9 cellular contexts compared by ENCODE assay signal in the genomic region with DNA sequence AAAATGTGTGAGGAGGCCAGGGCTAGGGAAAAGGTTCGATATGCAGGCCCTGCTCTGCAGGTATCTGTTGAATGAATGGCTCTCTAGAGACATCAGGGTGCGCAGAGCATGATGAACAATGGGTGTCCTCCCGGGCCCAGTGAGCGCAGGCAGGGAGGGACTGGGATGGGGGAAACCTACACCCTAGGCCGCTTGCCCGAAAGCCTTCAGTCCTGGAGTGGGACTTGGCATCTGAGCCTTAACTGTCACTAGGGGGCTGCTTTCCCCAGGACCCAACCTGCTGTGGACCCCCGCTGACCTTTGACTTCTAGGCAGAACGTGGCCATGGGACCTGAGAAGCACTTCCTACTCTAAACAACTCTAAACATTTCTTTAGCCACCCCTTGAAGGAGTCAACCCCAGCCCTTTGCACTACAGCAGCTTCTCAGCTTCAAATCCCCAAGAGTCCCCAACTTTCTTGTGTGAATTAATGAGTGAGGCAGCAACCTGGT. TPM values are rescaled to one million over a fixed set of nuclear protein-coding genes. Genes with fewer than 3 reads are reported as not detected.
DNase-seq lines count a peak whose midpoint lies in the region; ATAC-seq and TF ChIP-seq lines count a peak whose summit lies in the region.
"Had no signal": no experiment of that assay in that cellular context is flagged by ENCODE, and none has a peak within 500 bp of the region (broad histone marks: within the 10 kb centered on the region; RNA-seq: fewer than 3 reads in every experiment).

No MANE protein-coding gene starts in this region.

- TF ChIP-seq CTCF in brain (conservative IDR thresholded peaks at IDR 0.05) (no peak), lower lobe of right lung (IDR thresholded peaks at IDR 0.05) (no peak), thyroid gland (IDR thresholded peaks at IDR 0.05) (no peak), OCI-LY7 (conservative IDR thresholded peaks at IDR 0.05; ENCODE audit: low read length) (no peak)

- H3K27me3 ChIP-seq in lower lobe of right lung (ENCODE audit: low read depth) (no peaks in the 10 kb centered on the region), thyroid gland (no peaks in the 10 kb centered on the region)

- 41 to 45% methylated on average over 7 to 8 of the region's 8 CpGs for WGBS in thyroid gland, 2 donors

- H3K36me3 Mint-ChIP-seq in activated T-cell treated with anti-CD3 and anti-CD28 coated beads, Interleukin-2, amount 50 U/mL, for 4 hours (ENCODE audit: insufficient read depth), result no peaks in the 10 kb centered on the region
- no peaks in the 10 kb centered on the region for H3K36me3 Mint-ChIP-seq in brain

- H4K20me1 ChIP-seq in OCI-LY7 (ENCODE audit: insufficient read depth, low read length), result no peaks in the 10 kb centered on the region

- H3K9me3 Mint-ChIP-seq in activated T-cell treated with anti-CD3 and anti-CD28 coated beads, Interleukin-2, amount 50 U/mL, for 4 hours, result no peaks in the 10 kb centered on the region
- H3K9me3 Mint-ChIP-seq in brain, result no peaks in the 10 kb centered on the region

- no peaks in the 10 kb centered on the region for H3K27me3 Mint-ChIP-seq in activated T-cell treated with anti-CD3 and anti-CD28 coated beads, Interleukin-2, amount 50 U/mL, for 4 hours (ENCODE audit: low read depth)
- H3K27me3 Mint-ChIP-seq in brain, result peaks cover 11% of the 10 kb centered on the region

- no peak for ATAC-seq in activated T-cell treated with anti-CD3 and anti-CD28 coated beads, Interleukin-2, amount 50 U/mL, for 4 hours
- ATAC-seq in lower lobe of right lung, result no peak

- peak overlapping the region; percentile 79 for H3K4me3 ChIP-seq in lower lobe of right lung
- H3K4me3 ChIP-seq in thyroid gland (replicated peaks in 1 of 3), result peak overlapping the region in 1 of 3 donors; percentile 63
- H3K4me3 ChIP-seq in OCI-LY7 (ENCODE audit: low read depth, low read length, poor library complexity, severe bottlenecking), result no peak overlapping the region

- CTCF ChIA-PET in OCI-LY7 (lab: Charles Lee; ENCODE audit: unreplicated experiment), result interaction anchor here (0.7 kb wide), 1 partner anchor 169 kb away, joined by 3 read pairs; no protein-coding TSS in a partner anchor

- H3K4me2 ChIP-seq in OCI-LY7 (ENCODE audit: low read length), result no peak overlapping the region

- TF ChIP-seq POLR2A in thyroid gland (IDR thresholded peaks at IDR 0.05), result no peak

- no TSS peak for BruUV-seq in OCI-LY7 (replicated peaks; lab: Mats Ljungman, UMichigan)

- intact Hi-C loops in lower lobe of right lung (cut with DNase I) (no loop called here), thyroid gland (cut with DNase I) (no loop called here), OCI-LY7 (cut with micrococcal nuclease; ENCODE audit: unreplicated experiment) (no loop called here)

- no peaks in the 10 kb centered on the region for H3K79me2 ChIP-seq in OCI-LY7 (ENCODE audit: insufficient read depth, low read depth, low read length)

- POLR2A ChIA-PET in OCI-LY7 (lab: Charles Lee), result no interaction called here

- peaks cover 30% of the 10 kb centered on the region for H3K36me3 ChIP-seq in lower lobe of right lung
- H3K36me3 ChIP-seq in thyroid gland, result peaks cover 6 to 20% of the 10 kb centered on the region in 2 donors
- no peaks in the 10 kb centered on the region for H3K36me3 ChIP-seq in OCI-LY7 (ENCODE audit: insufficient read depth, low read length)

- H3K27ac Mint-ChIP-seq in brain, result peak overlapping the region; percentile 69 to 92 (median 76)

- H3K4me1 ChIP-seq in lower lobe of right lung (peaks cover 50% of the 10 kb centered on the region), thyroid gland (peaks cover 6 to 20% of the 10 kb centered on the region in 2 donors), OCI-LY7 (ENCODE audit: insufficient read depth, low read length, poor library complexity, severe bottlenecking) (peaks cover 22% of the 10 kb centered on the region)

- DNase-seq in activated T-cell treated with anti-CD3 and anti-CD28 coated beads, Interleukin-2, amount 50 U/mL, for 4 hours, result no peak
- DNase-seq in activated T-cell treated with anti-CD3 and anti-CD28 coated beads for 4 hours (no peak), lower lobe of right lung (no peak), thyroid gland (no peak), cortex of kidney (lab: John Stamatoyannopoulos, UW) (no peak), HuH-7 (ENCODE audit: low spot score) (no peak), OCI-LY7 (ENCODE audit: low spot score) (no peak)

- H3K9me3 ChIP-seq in lower lobe of right lung, result no peaks in the 10 kb centered on the region
- H3K9me3 ChIP-seq in thyroid gland, result no peaks in the 10 kb centered on the region
- H3K9me3 ChIP-seq in OCI-LY7 (ENCODE audit: low read length), result no peaks in the 10 kb centered on the region

- peaks cover 24% of the 10 kb centered on the region for H3K4me1 Mint-ChIP-seq in activated T-cell treated with anti-CD3 and anti-CD28 coated beads, Interleukin-2, amount 50 U/mL, for 4 hours (ENCODE audit: low read depth)
- peaks cover 31% of the 10 kb centered on the region for H3K4me1 Mint-ChIP-seq in brain

- H3K27ac ChIP-seq in lower lobe of right lung (peak overlapping the region; percentile 97), thyroid gland (peak overlapping the region; percentile 29 to 95 (median 94)), OCI-LY7 (ENCODE audit: low read depth, low read length, poor library complexity, severe bottlenecking) (no peak overlapping the region)

- H3K4me3 Mint-ChIP-seq in activated T-cell treated with anti-CD3 and anti-CD28 coated beads, Interleukin-2, amount 50 U/mL, for 4 hours, result peak overlapping the region; percentile 68
- peak overlapping the region; percentile 79 to 88 (median 84) for H3K4me3 Mint-ChIP-seq in brain

- no peaks in the 10 kb centered on the region for H3K9me2 ChIP-seq in OCI-LY7 (ENCODE audit: insufficient read depth, low read length)

- H2AFZ ChIP-seq in OCI-LY7 (ENCODE audit: low read length), result no peak overlapping the region

RNA-seq across cellular contexts. Expression of a gene that starts 0.4 kb away (rescaled TPM):
- 1 to 10 TPM; 3.1 to 4.8 (median 3.5) TPM for total RNA-seq in activated T-cell treated with anti-CD3 and anti-CD28 coated beads, Interleukin-2, amount 50 U/mL, for 4 hours
- 6.9 TPM for polyA plus RNA-seq in brain (ENCODE audit: insufficient read depth, low read depth, low replicate concordance)
- 117 TPM for total RNA-seq in lower lobe of right lung
- 10 to 100 TPM; 17.6 to 62.9 (median 32.3) TPM for total RNA-seq in thyroid gland
- total RNA-seq in OCI-LY7 (2014; rRNA removed; shearing (Covaris generic)), result 5.9 and 10.0 TPM in 2 replicates
- total RNA-seq in OCI-LY7 (2022), result 8.0 and 11.3 TPM in 2 replicates

RNA-seq across cellular contexts. Expression of a gene that starts 7.4 kb away (rescaled TPM):
- total RNA-seq in activated T-cell treated with anti-CD3 and anti-CD28 coated beads, Interleukin-2, amount 50 U/mL, for 4 hours, result under 1 TPM in 2 of 3 donors, not detected in 1; 0.33 to 0.34 TPM
- polyA plus RNA-seq in brain (ENCODE audit: insufficient read depth, low read depth, low replicate concordance), result 1.4 TPM
- total RNA-seq in lower lobe of right lung, result 1,125 TPM
- 10 to 100 TPM in 2 of 4 donors, 1 to 10 TPM in 2; 7.4 to 33.4 (median 10.7) TPM for total RNA-seq in thyroid gland
- total RNA-seq in OCI-LY7 (2014; rRNA removed; shearing (Covaris generic)), result not detected in 2 replicates
- total RNA-seq in OCI-LY7 (2022), result not detected in 2 replicates
- total RNA-seq: occipital lobe had no signal

RNA-seq across cellular contexts. Expression of a gene that starts 15.9 kb away (rescaled TPM):
- total RNA-seq in activated T-cell treated with anti-CD3 and anti-CD28 coated beads, Interleukin-2, amount 50 U/mL, for 4 hours, result not detected
- polyA plus RNA-seq in brain (ENCODE audit: insufficient read depth, low read depth, low replicate concordance), result 2.2 TPM
- total RNA-seq in lower lobe of right lung (6.8 TPM), thyroid gland (under 1 TPM in 3 of 4 donors, not detected in 1; 0.50 to 0.63 (median 0.54) TPM), OCI-LY7 (2022) (not detected in 2 replicates)
- total RNA-seq in OCI-LY7 (2014; rRNA removed; shearing (Covaris generic)), result 0.13 TPM in 1 of 2 replicates, not detected in the other
- total RNA-seq: occipital lobe had no signal

RNA-seq across cellular contexts. Expression of a gene that starts 25.2 kb away (rescaled TPM):
- total RNA-seq in activated T-cell treated with anti-CD3 and anti-CD28 coated beads, Interleukin-2, amount 50 U/mL, for 4 hours, result 1 to 10 TPM; 2.7 to 4.9 (median 3.4) TPM
- 2.7 TPM for polyA plus RNA-seq in brain (ENCODE audit: insufficient read depth, low read depth, low replicate concordance)
- total RNA-seq in lower lobe of right lung, result 0.18 TPM
- 1 to 10 TPM in 1 of 4 donors, under 1 TPM in 3; 0.11 to 2.1 (median 0.60) TPM for total RNA-seq in thyroid gland
- total RNA-seq in OCI-LY7 (2014; rRNA removed; shearing (Covaris generic)), result 0.21 and 0.32 TPM in 2 replicates
- 0.22 and 0.25 TPM in 2 replicates for total RNA-seq in OCI-LY7 (2022)
- total RNA-seq: occipital lobe had no signal

RNA-seq across cellular contexts. Expression of a gene that starts 25.4 kb away (rescaled TPM):
- 1 to 10 TPM; 5.9 to 6.8 (median 6.3) TPM for total RNA-seq in activated T-cell treated with anti-CD3 and anti-CD28 coated beads, Interleukin-2, amount 50 U/mL, for 4 hours
- polyA plus RNA-seq in brain (ENCODE audit: insufficient read depth, low read depth, low replicate concordance), result 24.1 TPM
- total RNA-seq in lower lobe of right lung, result 29.3 TPM
- total RNA-seq in thyroid gland, result 10 to 100 TPM; 12.4 to 23.9 (median 18.4) TPM
- 67.9 and 117 TPM in 2 replicates for total RNA-seq in OCI-LY7 (2014; rRNA removed; shearing (Covaris generic))
- total RNA-seq in OCI-LY7 (2022), result 81.7 and 91.6 TPM in 2 replicates
- total RNA-seq: occipital lobe had no signal

Comparison
In these comparisons a context has a peak if more than half of its experiments do, and no peak if none do; other contexts are left out.
1. RNA of a gene that starts 7.4 kb away (total RNA-seq): 1,125 TPM in lower lobe of right lung (single experiment); 7.4 to 33.4 TPM in thyroid gland, 0.33 to 0.34 TPM in activated T-cell treated with anti-CD3 and anti-CD28 coated beads, Interleukin-2, amount 50 U/mL, for 4 hours and not detected in OCI-LY7; every median in the first group is over 10 times any median in the second.